Comparison of ENCODE assay signal across 15 cellular contexts in genomic region chr16:50502616-50503000, GRCh38.
"Had no signal": no experiment of that assay in that cellular context is flagged by ENCODE, and none has a peak within 500 bp of the region (broad histone marks: within the 10 kb centered on the region; RNA-seq: fewer than 3 reads in every experiment).

No MANE protein-coding gene starts in this region.

- H3K36me3 Mint-ChIP-seq: natural killer cell treated with Interleukin-12 subunit alpha and Interleukin-12 subunit beta and Interleukin-15 and Interleukin-18, amount 100 ng/mL, for 72 hours had no signal

- H3K27ac ChIP-seq: ascending aorta, foreskin keratinocyte, heart left ventricle, prostate gland, transverse colon had no signal

- H3K9me3 ChIP-seq: ascending aorta, prostate gland, transverse colon had no signal

- DNase-seq: activated gamma-delta T cell treated with Interleukin-2 at 50 U/mL for 16 hours; activated T-cell treated with anti-CD3 and anti-CD28 coated beads, Interleukin-2, amount 50 U/mL, for 72 hours; foreskin keratinocyte; heart left ventricle; spleen; stimulated activated CD4-positive, alpha-beta T cell treated with anti-CD3 and anti-CD28 coated beads, Interleukin-1b, Interleukin-23, amount 100 ng/mL, for 48 hours; stimulated activated naive CD4-positive, alpha-beta T cell; substantia nigra; T-helper 1 cell; transverse colon had no signal

- ATAC-seq: activated T-cell treated with anti-CD3 and anti-CD28 coated beads, Interleukin-2, amount 50 U/mL, for 72 hours; foreskin keratinocyte; heart left ventricle; left lobe of liver; natural killer cell treated with Interleukin-12 subunit alpha and Interleukin-12 subunit beta and Interleukin-15 and Interleukin-18, amount 100 ng/mL, for 72 hours; sciatic nerve had no signal

- H3K4me3 ChIP-seq: ascending aorta, heart left ventricle, prostate gland, spleen, transverse colon had no signal

- H3K9me3 Mint-ChIP-seq: activated T-cell treated with anti-CD3 and anti-CD28 coated beads, Interleukin-2, amount 50 U/mL, for 72 hours; natural killer cell treated with Interleukin-12 subunit alpha and Interleukin-12 subunit beta and Interleukin-15 and Interleukin-18, amount 100 ng/mL, for 72 hours had no signal

- H3K27me3 ChIP-seq: ascending aorta, foreskin keratinocyte, spleen, transverse colon had no signal

- H3K36me3 ChIP-seq: ascending aorta, heart left ventricle, prostate gland, spleen, transverse colon had no signal

- H3K4me3 Mint-ChIP-seq: activated T-cell treated with anti-CD3 and anti-CD28 coated beads, Interleukin-2, amount 50 U/mL, for 72 hours; natural killer cell treated with Interleukin-12 subunit alpha and Interleukin-12 subunit beta and Interleukin-15 and Interleukin-18, amount 100 ng/mL, for 72 hours had no signal

- H3K27ac Mint-ChIP-seq: activated T-cell treated with anti-CD3 and anti-CD28 coated beads, Interleukin-2, amount 50 U/mL, for 72 hours; natural killer cell treated with Interleukin-12 subunit alpha and Interleukin-12 subunit beta and Interleukin-15 and Interleukin-18, amount 100 ng/mL, for 72 hours had no signal
